Comparison of ENCODE assay signal across 15 cellular contexts in genomic region chr18:67730884-67731283, GRCh38.
DNase-seq lines count a peak whose midpoint lies in the region; ATAC-seq and TF ChIP-seq lines count a peak whose summit lies in the region.
"Had no signal": no experiment of that assay in that cellular context is flagged by ENCODE, and none has a peak within 500 bp of the region (broad histone marks: within the 10 kb centered on the region; RNA-seq: fewer than 3 reads in every experiment).

No MANE protein-coding gene starts in this region.

- H3K9me3 ChIP-seq in mesenchymal stem cell (ENCODE audit: control insufficient read depth, low read length): no peaks in the 10 kb centered on the region
- H3K9me3 ChIP-seq in right lobe of liver: no peaks in the 10 kb centered on the region
- H3K9me3 ChIP-seq: right atrium auricular region had no signal

- H2BK5ac ChIP-seq in mesenchymal stem cell (ENCODE audit: low read depth, low read length, poor library complexity, severe bottlenecking): no peak overlapping the region

- H3K27ac ChIP-seq in mesenchymal stem cell (ENCODE audit: low read length, poor library complexity, severe bottlenecking): no peak overlapping the region
- H3K27ac ChIP-seq in right lobe of liver: no peak overlapping the region
- H3K27ac ChIP-seq: cardiac muscle cell, right atrium auricular region had no signal

- intact Hi-C loops in right lobe of liver (cut with DNase I): no loop called here

- no peak overlapping the region for H4K8ac ChIP-seq in mesenchymal stem cell (ENCODE audit: low read length)

- no peak overlapping the region for H3K14ac ChIP-seq in mesenchymal stem cell (ENCODE audit: low read length in 2 of 2)

- H3K36me3 ChIP-seq in mesenchymal stem cell (ENCODE audit: control insufficient read depth in 1 of 2, insufficient read depth in 2 of 2, low read depth in 1 of 2, low read length in 2 of 2) (no peaks in the 10 kb centered on the region), right lobe of liver (no peaks in the 10 kb centered on the region)
- H3K36me3 ChIP-seq: cardiac muscle cell, right atrium auricular region had no signal

- H2AK5ac ChIP-seq in mesenchymal stem cell (ENCODE audit: low read length, severe bottlenecking): no peak overlapping the region

- WGBS in mesenchymal stem cell: 2% methylated on average over 1 of the region's 4 CpGs
- WGBS in right lobe of liver (ENCODE audit: insufficient coverage, low coverage, low lambda C conversion rate, missing lambda C conversion rate): 87% methylated on average over 4 of the region's 4 CpGs

- H3K4me1 ChIP-seq in mesenchymal stem cell (ENCODE audit: control insufficient read depth, insufficient read depth, low read depth, low read length) (no peaks in the 10 kb centered on the region), right lobe of liver (no peaks in the 10 kb centered on the region)
- H3K4me1 ChIP-seq: right atrium auricular region had no signal

- H2BK12ac ChIP-seq in mesenchymal stem cell (ENCODE audit: low read length in 2 of 2): no peak overlapping the region

- no peak overlapping the region for H3K18ac ChIP-seq in mesenchymal stem cell (ENCODE audit: low read depth in 1 of 2, low read length in 2 of 2)

- no peaks in the 10 kb centered on the region for H3K27me3 ChIP-seq in mesenchymal stem cell (ENCODE audit: control insufficient read depth in 1 of 2, insufficient read depth in 1 of 2, low read length in 2 of 2)
- H3K27me3 ChIP-seq in right lobe of liver: no peaks in the 10 kb centered on the region
- H3K27me3 ChIP-seq: cardiac muscle cell, right atrium auricular region had no signal

- DNase-seq in AG20443 (ENCODE audit: low spot score) (peak; percentile 30), NCI-H226 (peak; percentile 60), dedifferentiated amniotic fluid mesenchymal stem cell (ENCODE audit: extremely low spot score) (peak; percentile 46), mesenchymal stem cell (peak; percentile 18), right lobe of liver (no peak), left lobe of liver (ENCODE audit: low spot score) (no peak)
- no peak for DNase-seq in activated CD8-positive, alpha-beta memory T cell treated with anti-CD3 and anti-CD28 coated beads, Interleukin-2, amount 50 U/mL, for 48 hours
- DNase-seq: activated CD4-positive, alpha-beta T cell treated with anti-CD3 and anti-CD28 coated beads, Interleukin-2, amount 50 U/mL, for 48 hours; CD4-positive, alpha-beta memory T cell; erythroblast; immature natural killer cell; T-helper 2 cell had no signal

- H3K4me3 ChIP-seq in mesenchymal stem cell (ENCODE audit: insufficient read depth in 1 of 2, low read depth in 1 of 2, low read length in 2 of 2) (no peak overlapping the region), right lobe of liver (no peak overlapping the region)
- H3K4me3 ChIP-seq: cardiac muscle cell, right atrium auricular region had no signal

- no peak for ATAC-seq in right lobe of liver
- ATAC-seq in left lobe of liver: no peak
- ATAC-seq in HG02610 (IDR thresholded peaks at IDR 0.05; ENCODE audit: unreplicated experiment): no peak

- H3K4ac ChIP-seq in mesenchymal stem cell (ENCODE audit: low read depth in 1 of 2, low read length in 2 of 2): no peak overlapping the region

- TF ChIP-seq POLR2A in right lobe of liver (IDR thresholded peaks at IDR 0.05): no peak

- no peak overlapping the region for H3K4me2 ChIP-seq in mesenchymal stem cell (ENCODE audit: low read length, poor library complexity, severe bottlenecking)

- no peak overlapping the region for H2BK15ac ChIP-seq in mesenchymal stem cell (ENCODE audit: low read depth, poor library complexity, severe bottlenecking)

- peak overlapping the region; percentile 63 for H3K9ac ChIP-seq in mesenchymal stem cell (ENCODE audit: low read length)

- no peak overlapping the region for H4K91ac ChIP-seq in mesenchymal stem cell (ENCODE audit: low read length)

- H3K79me1 ChIP-seq in mesenchymal stem cell (replicated peaks; ENCODE audit: low read length, poor library complexity, severe bottlenecking): no peaks in the 10 kb centered on the region

- H2BK120ac ChIP-seq in mesenchymal stem cell (ENCODE audit: low read depth, low read length): no peak overlapping the region

- H2AFZ ChIP-seq in mesenchymal stem cell (ENCODE audit: low read depth, low read length): no peak overlapping the region

- H3K23ac ChIP-seq in mesenchymal stem cell (ENCODE audit: low read length in 2 of 2): no peak overlapping the region

- no peak for TF ChIP-seq CTCF in right lobe of liver (IDR thresholded peaks at IDR 0.05)

Comparison
In these comparisons a context has a peak if more than half of its experiments do, and no peak if none do; other contexts are left out.
1. DNase-seq: peak in AG20443 (single experiment), NCI-H226 (single experiment), dedifferentiated amniotic fluid mesenchymal stem cell (single experiment) and mesenchymal stem cell (single experiment); none in activated CD8-positive, alpha-beta memory T cell treated with anti-CD3 and anti-CD28 coated beads, Interleukin-2, amount 50 U/mL, for 48 hours (single experiment), right lobe of liver (0 of 3) and left lobe of liver (single experiment).